33 cellular contexts compared by ENCODE assay signal in the genomic region with DNA sequence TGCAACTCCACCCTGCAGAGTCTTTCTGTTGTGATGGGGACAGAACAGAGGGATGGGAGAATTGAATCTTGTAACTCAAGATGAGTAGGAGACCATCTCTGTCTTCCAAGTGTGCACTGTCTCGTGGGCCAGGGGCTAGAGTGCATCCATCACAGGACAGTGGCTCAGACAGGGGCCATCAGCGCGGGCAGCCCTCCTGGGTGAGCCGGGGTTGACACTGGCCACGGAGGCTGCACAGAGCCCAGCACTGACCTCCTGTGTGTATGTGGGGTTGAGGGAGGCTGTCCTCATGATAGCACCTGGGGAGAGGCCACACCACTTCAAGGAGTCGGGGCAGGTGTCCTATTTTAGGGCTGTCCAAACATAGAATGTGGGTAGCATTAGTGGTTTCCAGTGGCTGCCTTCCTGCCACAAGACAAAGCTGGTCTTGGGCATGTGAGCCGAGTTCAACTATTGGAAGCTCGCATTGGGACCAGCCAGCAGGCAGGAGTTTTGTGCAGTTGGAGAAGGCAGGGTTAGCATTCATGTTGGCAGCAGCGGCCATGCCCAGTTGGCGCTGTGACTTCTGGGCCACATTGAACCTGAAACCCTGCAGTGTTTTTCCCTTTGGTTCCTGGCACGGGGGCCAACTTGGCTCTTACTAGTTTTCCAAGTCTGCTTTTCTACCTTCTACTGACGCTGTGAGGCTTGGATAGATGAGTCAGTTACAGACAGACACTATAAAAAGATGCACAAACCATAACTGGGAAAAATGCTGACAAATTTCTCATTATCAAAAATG. TPM values are rescaled to one million over a fixed set of nuclear protein-coding genes. Genes with fewer than 3 reads are reported as not detected.
"Had no signal": no experiment of that assay in that cellular context is flagged by ENCODE, and none has a peak within 500 bp of the region (broad histone marks: within the 10 kb centered on the region; RNA-seq: fewer than 3 reads in every experiment).

No MANE protein-coding gene starts in this region.

- H3K4me3 ChIP-seq: adrenal gland, ascending aorta, left lung, lung, right lobe of liver, skin epidermis, testis, transverse colon had no signal

- ATAC-seq: activated CD4-positive, CD25-positive, alpha-beta regulatory T cell treated with anti-CD3 and anti-CD28 coated beads, Interleukin-2, amount 50 U/mL, for 24 hours; esophagus mucosa; foreskin keratinocyte; left lung; natural killer cell; right lobe of liver; stimulated activated naive CD8-positive, alpha-beta T cell treated with anti-CD3 and anti-CD28 coated beads, Interleukin-15, Interleukin-2, amounts not matched to agents 100 U/mL and 50 U/mL, for 24 hours had no signal

- H3K4me1 Mint-ChIP-seq: activated naive CD8-positive, alpha-beta T cell treated with anti-CD3 and anti-CD28 coated beads for 36 hours; natural killer cell had no signal

- H3K36me3 ChIP-seq: adrenal gland, ascending aorta, left lung, right lobe of liver, transverse colon, WERI-Rb-1 had no signal

- H3K4me3 Mint-ChIP-seq: activated naive CD4-positive, alpha-beta T cell treated with anti-CD3 and anti-CD28 coated beads for 36 hours; activated naive CD8-positive, alpha-beta T cell treated with anti-CD3 and anti-CD28 coated beads for 36 hours; activated T-helper 1 cell treated with anti-CD3 and anti-CD28 coated beads, Interleukin-12 subunit alpha, Interleukin-12 subunit beta, Interleukin-2, Interleukin-4 antibody, amounts not matched to agents 30 ng/mL and 10 ng/mL and 1 ng/mL, durations not matched to agents 14 hours and 24 hours and 36 hours; brain; endodermal cell; natural killer cell; T-helper 1 cell treated with Interleukin-12 subunit alpha and Interleukin-12 subunit beta and Interleukin-4 antibody, amounts not matched to agents 30 μg/mL and 1 μg/mL, for 36 hours had no signal

- H3K4me1 ChIP-seq: foreskin keratinocyte, left lung, testis had no signal

- H3K36me3 Mint-ChIP-seq: activated naive CD8-positive, alpha-beta T cell treated with anti-CD3 and anti-CD28 coated beads for 36 hours; brain; natural killer cell had no signal

- H3K9me3 ChIP-seq: adrenal gland, ascending aorta, left lung, right lobe of liver, testis, transverse colon had no signal

- H3K27ac ChIP-seq: adrenal gland, ascending aorta, foreskin keratinocyte, left lung, right lobe of liver, skin epidermis, testis, transverse colon, WERI-Rb-1 had no signal

- H3K27ac Mint-ChIP-seq: activated naive CD4-positive, alpha-beta T cell treated with anti-CD3 and anti-CD28 coated beads for 36 hours; activated naive CD8-positive, alpha-beta T cell treated with anti-CD3 and anti-CD28 coated beads for 36 hours; activated T-helper 1 cell treated with anti-CD3 and anti-CD28 coated beads, Interleukin-12 subunit alpha, Interleukin-12 subunit beta, Interleukin-2, Interleukin-4 antibody, amounts not matched to agents 30 ng/mL and 10 ng/mL and 1 ng/mL, durations not matched to agents 14 hours and 24 hours and 36 hours; brain; endodermal cell; natural killer cell; T-helper 1 cell treated with Interleukin-12 subunit alpha and Interleukin-12 subunit beta and Interleukin-4 antibody, amounts not matched to agents 30 μg/mL and 1 μg/mL, for 36 hours had no signal

- H3K27me3 ChIP-seq: adrenal gland, ascending aorta, left lung, right lobe of liver, testis, transverse colon had no signal

- H3K9me3 Mint-ChIP-seq: activated naive CD4-positive, alpha-beta T cell treated with anti-CD3 and anti-CD28 coated beads for 36 hours; activated naive CD8-positive, alpha-beta T cell treated with anti-CD3 and anti-CD28 coated beads for 36 hours; activated T-helper 1 cell treated with anti-CD3 and anti-CD28 coated beads, Interleukin-12 subunit alpha, Interleukin-12 subunit beta, Interleukin-2, Interleukin-4 antibody, amounts not matched to agents 30 ng/mL and 10 ng/mL and 1 ng/mL, durations not matched to agents 14 hours and 24 hours and 36 hours; endodermal cell; natural killer cell; T-helper 1 cell treated with Interleukin-12 subunit alpha and Interleukin-12 subunit beta and Interleukin-4 antibody, amounts not matched to agents 30 μg/mL and 1 μg/mL, for 36 hours had no signal

- DNase-seq: activated CD4-positive, alpha-beta T cell treated with anti-CD3 and anti-CD28 coated beads for 48 hours; activated CD4-positive, alpha-beta T cell treated with anti-CD3 and anti-CD28 coated beads, Interleukin-2, amount 50 U/mL, for 48 hours; activated CD8-positive, alpha-beta memory T cell treated with anti-CD3 and anti-CD28 coated beads for 24 hours; activated effector memory CD4-positive, alpha-beta T cell treated with anti-CD3 and anti-CD28 coated beads, Interleukin-2, amount 50 U/mL, for 16 hours; activated naive CD4-positive, alpha-beta T cell treated with anti-CD3 and anti-CD28 coated beads for 36 hours; activated naive CD8-positive, alpha-beta T cell treated with anti-CD3 and anti-CD28 coated beads for 36 hours; activated T-cell treated with anti-CD3 and anti-CD28 coated beads, Interleukin-2, amount 50 U/mL, for 1 hour; adrenal gland; endodermal cell; foreskin keratinocyte; left lung; natural killer cell; right lobe of liver; stimulated activated CD4-positive, alpha-beta T cell treated with anti-CD3 and anti-CD28 coated beads, Interleukin-12 subunit alpha, Interleukin-12 subunit beta, amount 100 ng/mL, for 4 hours; stimulated activated CD4-positive, alpha-beta T cell treated with anti-CD3 and anti-CD28 coated beads, Interleukin-4, amount 100 ng/mL, for 1 hour; stimulated activated naive CD8-positive, alpha-beta T cell treated with anti-CD3 and anti-CD28 coated beads, Interleukin-15, Interleukin-2, amounts not matched to agents 100 U/mL and 50 U/mL, for 24 hours; SW 1271; T-helper 9 cell; testis; transverse colon; WERI-Rb-1 had no signal

RNA-seq across cellular contexts. Expression of gene ACOXL, which starts 45.3 kb away (rescaled TPM):
- total RNA-seq: activated naive CD4-positive, alpha-beta T cell treated with anti-CD3 and anti-CD28 coated beads for 36 hours; activated naive CD8-positive, alpha-beta T cell treated with anti-CD3 and anti-CD28 coated beads for 36 hours; ascending aorta; cardiac septum; esophagus mucosa; natural killer cell; osteoblast; posterior vena cava; renal cortical epithelial cell; right lobe of liver had no signal
